Comparison of ENCODE assay signal across 15 cellular contexts in the genomic region with DNA sequence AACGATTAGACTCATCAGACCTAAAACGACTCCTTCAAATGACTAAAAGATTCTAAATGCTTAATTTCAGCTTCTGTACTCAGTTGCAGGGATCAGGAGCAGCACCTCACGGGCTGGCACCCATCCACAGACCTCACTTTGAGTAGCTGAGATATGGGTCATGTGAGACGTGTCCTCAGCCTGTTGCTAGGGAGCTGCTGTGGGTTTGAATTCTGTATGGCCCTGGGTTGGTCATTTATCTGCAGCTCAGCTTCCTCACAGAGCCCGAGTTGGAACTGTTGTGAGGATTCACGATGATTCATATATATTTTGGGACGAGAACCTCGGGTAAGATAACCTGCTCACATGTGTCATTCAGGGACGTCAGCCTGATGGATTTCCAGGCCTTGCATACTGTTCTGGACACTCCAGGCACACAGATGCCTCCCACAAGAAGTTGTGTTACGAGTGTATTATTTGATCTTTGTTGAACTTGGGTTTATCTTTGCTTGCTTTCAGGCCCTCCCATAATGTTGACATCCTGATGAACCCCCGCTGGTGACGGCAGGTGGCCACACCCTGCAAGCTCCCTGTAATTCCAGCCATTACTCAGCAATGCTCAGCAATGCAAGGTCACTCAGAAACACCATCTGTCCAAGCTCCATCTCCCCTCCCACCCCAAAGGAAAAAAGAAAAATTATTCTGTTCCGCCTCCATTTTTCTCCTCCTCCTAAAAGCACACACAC.
DNase-seq lines count a peak whose midpoint lies in the region; ATAC-seq and TF ChIP-seq lines count a peak whose summit lies in the region.
"Had no signal": no experiment of that assay in that cellular context is flagged by ENCODE, and none has a peak within 500 bp of the region (broad histone marks: within the 10 kb centered on the region; RNA-seq: fewer than 3 reads in every experiment).

No MANE protein-coding gene starts in this region.

- H3K27me3 ChIP-seq in PC-3 (ENCODE audit: low read length) (peaks cover 86% of the 10 kb centered on the region), testis (no peaks in the 10 kb centered on the region)

- H3K36me3 ChIP-seq in PC-3 (ENCODE audit: low read depth, low read length) (no peaks in the 10 kb centered on the region), testis (ENCODE audit: low read depth, missing control alignments) (no peaks in the 10 kb centered on the region)
- H3K36me3 ChIP-seq: BE2C, cardiac muscle cell, left lung, thoracic aorta had no signal

- TF ChIP-seq POLR2A in testis (IDR thresholded peaks at IDR 0.05): no peak

- intact Hi-C loops in PC-3 (cut with micrococcal nuclease): no loop called here
- intact Hi-C loops in testis (cut with DNase I; ENCODE audit: low total_unique reads): no loop called here

- no peak overlapping the region for H3K4me2 ChIP-seq in PC-3 (ENCODE audit: low read length)

- H3K27ac ChIP-seq in PC-3 (ENCODE audit: low read length): no peak overlapping the region
- H3K27ac ChIP-seq in testis: no peak overlapping the region
- H3K27ac ChIP-seq: cardiac muscle cell, left lung, thoracic aorta had no signal

- H3K9me2 ChIP-seq in PC-3 (replicated peaks; ENCODE audit: low read length): no peaks in the 10 kb centered on the region

- POLR2A ChIA-PET in PC-3 (lab: Charles Lee; ENCODE audit: unreplicated experiment): no interaction called here

- H3F3A ChIP-seq in PC-3 (ENCODE audit: low read length, unreplicated experiment): no peaks in the 10 kb centered on the region

- no peaks in the 10 kb centered on the region for H3K79me2 ChIP-seq in PC-3 (ENCODE audit: low read length)

- H4K20me1 ChIP-seq in PC-3 (ENCODE audit: low read length): no peaks in the 10 kb centered on the region

- H3K4me3 ChIP-seq in PC-3 (ENCODE audit: low read length): no peak overlapping the region
- H3K4me3 ChIP-seq in fibroblast of the aortic adventitia (ENCODE audit: low read depth, low read length): no peak overlapping the region
- no peak overlapping the region for H3K4me3 ChIP-seq in testis
- H3K4me3 ChIP-seq: cardiac muscle cell, left lung, thoracic aorta had no signal

- 37 to 53% methylated on average over 13 of the region's 13 CpGs for WGBS in testis, 2 donors

- CTCF ChIA-PET in PC-3 (lab: Charles Lee): no interaction called here

- H3K9ac ChIP-seq in PC-3 (ENCODE audit: low read length): no peak overlapping the region

- no TSS peak for BruUV-seq in PC-3 (replicated peaks; lab: Mats Ljungman, UMichigan)

- H3K4me1 ChIP-seq in PC-3 (ENCODE audit: insufficient read depth, low read length): 0 out of 2 replicates have a peak, but pooled peaks cover 5% of the 10 kb centered on the region
- peaks cover 14% of the 10 kb centered on the region for H3K4me1 ChIP-seq in testis
- H3K4me1 ChIP-seq: BE2C, left lung had no signal

- DNase-seq in LoVo (ENCODE audit: low spot score) (peak; percentile 3), PC-3 (peak; percentile 28), fibroblast of the aortic adventitia (ENCODE audit: low read depth) (peak; percentile 2), testis (peak; percentile 37), NCI-H146 (lab: John Stamatoyannopoulos, UW) (no peak)
- DNase-seq in stimulated activated CD4-positive, alpha-beta T cell treated with anti-CD3 and anti-CD28 coated beads, Interleukin-2, amount 100 ng/mL, for 48 hours: no peak
- DNase-seq: activated CD4-positive, alpha-beta T cell treated with anti-CD3 and anti-CD28 coated beads, Interleukin-2, amount 10 ng/mL, durations not matched to agents 24 days and 14 days; BE2C; COR-L47; NCI-H1436 had no signal

- ATAC-seq in PC-3: peak; percentile 35
- no peak for ATAC-seq in GM18870 (IDR thresholded peaks at IDR 0.05; ENCODE audit: unreplicated experiment)
- ATAC-seq: left lung, Right ventricle myocardium inferior had no signal

- no peak for TF ChIP-seq CTCF in PC-3 (conservative IDR thresholded peaks at IDR 0.05; ENCODE audit: low read depth, low read length)
- TF ChIP-seq CTCF in fibroblast of the aortic adventitia (IDR thresholded peaks at IDR 0.05; ENCODE audit: insufficient read depth, low read length): no peak
- TF ChIP-seq CTCF in testis (IDR thresholded peaks at IDR 0.05): no peak

- H3K9me3 ChIP-seq in PC-3 (ENCODE audit: low read length) (no peaks in the 10 kb centered on the region), testis (no peaks in the 10 kb centered on the region)
- H3K9me3 ChIP-seq: BE2C, left lung, thoracic aorta had no signal

- H2AFZ ChIP-seq in PC-3 (ENCODE audit: low read length): no peak overlapping the region

Comparison
In these comparisons a context has a peak if more than half of its experiments do, and no peak if none do; other contexts are left out.
1. DNase-seq: peak in LoVo (single experiment), PC-3 (single experiment), fibroblast of the aortic adventitia (single experiment) and testis (single experiment); none in NCI-H146 (single experiment) and stimulated activated CD4-positive, alpha-beta T cell treated with anti-CD3 and anti-CD28 coated beads, Interleukin-2, amount 100 ng/mL, for 48 hours (0 of 2).